35 cellular contexts compared by ENCODE assay signal in the genomic region with DNA sequence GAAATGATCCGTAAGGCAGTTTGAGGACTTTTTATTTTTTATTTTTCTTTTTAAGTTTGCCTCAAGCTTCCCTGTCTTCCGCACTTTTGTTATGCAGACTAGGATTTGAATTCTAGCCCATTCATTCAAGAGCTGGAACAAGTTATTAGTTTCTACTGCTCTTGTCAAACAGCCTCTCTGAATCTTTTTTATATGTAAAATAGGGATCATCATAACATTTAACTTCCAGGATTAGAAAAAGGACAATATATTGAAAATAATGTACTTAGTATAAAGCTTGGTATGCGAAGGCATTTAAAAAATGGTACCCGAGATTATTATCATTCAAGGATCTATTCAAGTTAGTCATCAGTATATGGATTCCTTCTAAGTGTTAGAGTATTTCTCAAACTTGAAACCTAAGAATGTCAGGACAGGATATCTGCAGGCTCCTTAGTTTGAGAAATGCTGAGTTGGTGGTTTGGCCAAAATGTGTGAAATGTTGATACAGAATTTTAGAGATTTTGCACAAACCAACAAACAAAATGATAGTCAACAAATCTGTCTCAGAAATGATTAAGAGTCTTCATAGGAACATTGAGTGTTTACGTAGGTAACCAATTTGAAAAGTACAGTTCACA. TPM values are rescaled to one million over a fixed set of nuclear protein-coding genes. Genes with fewer than 3 reads are reported as not detected.
DNase-seq lines count a peak whose midpoint lies in the region; ATAC-seq and TF ChIP-seq lines count a peak whose summit lies in the region.
"Had no signal": no experiment of that assay in that cellular context is flagged by ENCODE, and none has a peak within 500 bp of the region (broad histone marks: within the 10 kb centered on the region; RNA-seq: fewer than 3 reads in every experiment).

No MANE protein-coding gene starts in this region.

- no peak overlapping the region for H3K27ac ChIP-seq in GM23248
- peak overlapping the region; percentile 28 to 65 for H3K27ac ChIP-seq in ascending aorta
- H3K27ac ChIP-seq in heart right ventricle = peak overlapping the region in 6 of 10 donors; percentile 10 to 72 (median 51)
- peak overlapping the region; percentile 27 to 47 for H3K27ac ChIP-seq in thoracic aorta
- H3K27ac ChIP-seq: BLaER1, cardiac muscle cell, epithelial cell of prostate, foreskin keratinocyte, parathyroid adenoma, SJSA1, WERI-Rb-1 had no signal

- ATAC-seq in heart right ventricle (no peak), thoracic aorta (ENCODE audit: insufficient number of reproducible peaks, low FRiP score, low read depth) (no peak), GM21786 (IDR thresholded peaks at IDR 0.05; ENCODE audit: unreplicated experiment) (no peak)
- ATAC-seq: activated naive CD4-positive, alpha-beta T cell treated with anti-CD3 and anti-CD28 coated beads, Interleukin-2, amount 50 U/mL, for 72 hours; foreskin keratinocyte; stimulated activated naive CD8-positive, alpha-beta T cell treated with anti-CD3 and anti-CD28 coated beads, Interleukin-15, Interleukin-2, amounts not matched to agents 100 U/mL and 50 U/mL, for 24 hours had no signal

- TF ChIP-seq CTCF in ascending aorta (IDR thresholded peaks at IDR 0.05) (no peak), heart right ventricle (IDR thresholded peaks at IDR 0.05) (no peak), thoracic aorta (IDR thresholded peaks at IDR 0.05) (no peak)

- WGBS in GM23248 (ENCODE audit: low coverage in 1 of 2, low lambda C conversion rate in 2 of 2, missing lambda C conversion rate in 2 of 2), 2 experiments = 36 to 37% methylated on average over 5 of the region's 5 CpGs
- WGBS in heart right ventricle, 2 donors = 64 to 66% methylated on average over 5 of the region's 5 CpGs

- peak overlapping the region; percentile 29; the same call in 1 of the 2 replicates for H2AFZ ChIP-seq in GM23248
- H2AFZ ChIP-seq: parathyroid adenoma had no signal

- H3K9me2 ChIP-seq in GM23248 (ENCODE audit: insufficient read depth) = no peaks in the 10 kb centered on the region; the same call in 1 of the 2 replicates

- in situ Hi-C loops in GM23248 (cut with MboI) = no loop called here

- no peaks in the 10 kb centered on the region for H4K20me1 ChIP-seq in GM23248 (ENCODE audit: insufficient read depth)
- H4K20me1 ChIP-seq: BLaER1 had no signal

- peak; percentile 5 for DNase-seq in GM23248
- no peak for DNase-seq in ascending aorta (ENCODE audit: low spot score in 2 of 2)
- no peak for DNase-seq in heart right ventricle
- DNase-seq in thoracic aorta (ENCODE audit: low spot score) = no peak
- no peak for DNase-seq in effector CD4-positive, alpha-beta T cell
- no peak for DNase-seq in RPMI8226
- DNase-seq: activated CD4-positive, alpha-beta T cell treated with anti-CD3 and anti-CD28 coated beads for 4 hours; activated CD8-positive, alpha-beta memory T cell treated with anti-CD3 and anti-CD28 coated beads for 24 hours; activated T-cell treated with anti-CD3 and anti-CD28 coated beads for 4 hours; anterior cingulate cortex; DMS153; effector memory CD4-positive, alpha-beta T cell; foreskin keratinocyte; GDM1; head of caudate nucleus; HFFc6; mammary epithelial cell; NCI-H1092; NCI-H1694 treated with DMSO at 0.1 percent for 48 hours; NCI-H82; nephron progenitor cell; stimulated activated CD4-positive, alpha-beta T cell treated with anti-CD3 and anti-CD28 coated beads, Interleukin-1b, Interleukin-23, amount 100 ng/mL, for 48 hours; stimulated activated naive CD8-positive, alpha-beta T cell treated with anti-CD3 and anti-CD28 coated beads, Interleukin-15, Interleukin-2, amounts not matched to agents 100 U/mL and 50 U/mL, for 24 hours; T1000; testis; WERI-Rb-1 had no signal

- H3K4me3 ChIP-seq in GM23248 (no peak overlapping the region), ascending aorta (no peak overlapping the region), heart right ventricle (no peak overlapping the region), thoracic aorta (no peak overlapping the region)
- H3K4me3 ChIP-seq: BLaER1, cardiac muscle cell, coronary artery, SJSA1, testis, vagina had no signal

- H3K4me1 ChIP-seq in GM23248 (ENCODE audit: insufficient read depth) = 0 out of 2 replicates have a peak, but pooled peaks cover 9% of the 10 kb centered on the region
- peaks cover 0 to 11% of the 10 kb centered on the region in 2 donors for H3K4me1 ChIP-seq in ascending aorta
- H3K4me1 ChIP-seq in heart right ventricle = peaks cover 0 to 6% (median 0%) of the 10 kb centered on the region in 9 donors
- peaks cover 13 to 27% of the 10 kb centered on the region in 2 donors for H3K4me1 ChIP-seq in thoracic aorta (ENCODE audit: control insufficient read depth in 1 of 2, low read depth in 2 of 2)
- H3K4me1 ChIP-seq: foreskin keratinocyte, parathyroid adenoma, SJSA1, vagina had no signal

- peaks cover 12% of the 10 kb centered on the region; the same call in 1 of the 2 replicates for H3F3A ChIP-seq in GM23248 (ENCODE audit: insufficient read depth)

- H3K79me2 ChIP-seq in GM23248 (ENCODE audit: insufficient read depth) = no peaks in the 10 kb centered on the region
- H3K79me2 ChIP-seq: parathyroid adenoma had no signal

- intact Hi-C loops in ascending aorta (cut with DNase I) (no loop called here), heart right ventricle (cut with DNase I) (loop anchor here in 1 of 10 donors (5.0 kb wide), 1 partner anchor 46 kb away; no protein-coding TSS in a partner anchor)

- H3K27me3 ChIP-seq in GM23248 (replicated peaks; ENCODE audit: insufficient read depth) = no peaks in the 10 kb centered on the region
- no peaks in the 10 kb centered on the region for H3K27me3 ChIP-seq in ascending aorta
- no peaks in the 10 kb centered on the region for H3K27me3 ChIP-seq in heart right ventricle
- no peaks in the 10 kb centered on the region for H3K27me3 ChIP-seq in thoracic aorta (replicated peaks; ENCODE audit: insufficient read depth)
- H3K27me3 ChIP-seq: BLaER1, cardiac muscle cell, foreskin keratinocyte, SJSA1, testis, vagina had no signal

- H3K9me3 ChIP-seq in GM23248 (ENCODE audit: low read depth) (no peaks in the 10 kb centered on the region), ascending aorta (no peaks in the 10 kb centered on the region), heart right ventricle (peaks cover 0 to 4% (median 0%) of the 10 kb centered on the region in 11 donors), thoracic aorta (no peaks in the 10 kb centered on the region)
- H3K9me3 ChIP-seq: SJSA1, testis, vagina had no signal

- H3K36me3 ChIP-seq in GM23248 (ENCODE audit: low read depth) (no peaks in the 10 kb centered on the region), ascending aorta (no peaks in the 10 kb centered on the region), heart right ventricle (no peaks in the 10 kb centered on the region), thoracic aorta (no peaks in the 10 kb centered on the region)
- H3K36me3 ChIP-seq: BLaER1, cardiac muscle cell, SJSA1, vagina, WERI-Rb-1 had no signal

- no peak overlapping the region for H3K9ac ChIP-seq in GM23248
- H3K9ac ChIP-seq: BLaER1, parathyroid adenoma had no signal

- peak overlapping the region; percentile 2 for H3K4me2 ChIP-seq in GM23248 (ENCODE audit: unreplicated experiment)

RNA-seq across cellular contexts. Expression of a gene that starts 40.4 kb away (rescaled TPM):
- total RNA-seq in GM23248 (2014; rRNA removed; shearing (Covaris generic)) = not detected in 2 replicates
- 0.09 and 0.19 TPM in 2 replicates for polyA plus RNA-seq in GM23248 (2016; fragmentation: Nextera tagmentation; extraction: Ambion mirVana)
- 1.7 TPM for total RNA-seq in ascending aorta
- 1 to 10 TPM in 9 of 10 donors, under 1 TPM in 1; 0.93 to 3.9 (median 2.0) TPM for total RNA-seq in heart right ventricle
- polyA plus RNA-seq in heart right ventricle = 1 to 10 TPM; 1.1 to 1.5 TPM
- 10 to 100 TPM in 1 of 2 donors, 1 to 10 TPM in 1; 5.3 to 34.6 TPM for total RNA-seq in thoracic aorta
- total RNA-seq: activated naive CD4-positive, alpha-beta T cell treated with anti-CD3 and anti-CD28 coated beads, Interleukin-2, amount 50 U/mL, for 72 hours; foreskin keratinocyte had no signal
- polyA plus RNA-seq: cardiac muscle cell, foreskin keratinocyte, mammary epithelial cell had no signal
